Comparison of ENCODE assay signal across 8 cellular contexts in genomic region chr12:89351489-89352241, GRCh38. TPM values are rescaled to one million over a fixed set of nuclear protein-coding genes. Genes with fewer than 3 reads are reported as not detected.
DNase-seq lines count a peak whose midpoint lies in the region; ATAC-seq and TF ChIP-seq lines count a peak whose summit lies in the region.

No MANE protein-coding gene starts in this region.

- H3K4me1 ChIP-seq in duodenal mucosa (ENCODE audit: control insufficient read depth in 1 of 2, insufficient read depth in 2 of 2, low read length in 2 of 2) (peaks cover 36 to 45% of the 10 kb centered on the region in 2 donors), mesodermal cell (ENCODE audit: control insufficient read depth, insufficient read depth, low read length, poor library complexity, severe bottlenecking) (peaks cover 21% of the 10 kb centered on the region)

- peaks cover 45% of the 10 kb centered on the region for H3K36me3 Mint-ChIP-seq in activated CD4-positive, alpha-beta T cell treated with anti-CD3 and anti-CD28 coated beads, Interleukin-2, amount 10 ng/mL, durations not matched to agents 24 days and 14 days (ENCODE audit: low read depth)

- peak overlapping the region; percentile 80 to 85 for H3K9ac ChIP-seq in duodenal mucosa (ENCODE audit: low read depth in 1 of 2, low read length in 2 of 2)

- no peak for DNase-seq in Jurkat, Clone E6-1 (ENCODE audit: low read depth, low spot score)
- DNase-seq in activated CD4-positive, alpha-beta T cell treated with anti-CD3 and anti-CD28 coated beads, Interleukin-2, amount 10 ng/mL, durations not matched to agents 24 days and 14 days, result peak; percentile 83
- DNase-seq in substantia nigra (lab: John Stamatoyannopoulos, UW), result peak in 17 of 49 donors; percentile 22 to 69 (median 48)

- peaks cover 52% of the 10 kb centered on the region for H3K4me1 Mint-ChIP-seq in activated CD4-positive, alpha-beta T cell treated with anti-CD3 and anti-CD28 coated beads, Interleukin-2, amount 10 ng/mL, durations not matched to agents 24 days and 14 days

- H3K27ac ChIP-seq in 22Rv1 (peak overlapping the region; percentile 100), duodenal mucosa (ENCODE audit: low read depth, low read length) (peak overlapping the region; percentile 98), mesodermal cell (ENCODE audit: low read depth, low read length, severe bottlenecking) (peak overlapping the region; percentile 99), substantia nigra (ENCODE audit: low read depth, low read length, poor library complexity, severe bottlenecking) (peak overlapping the region; percentile 74)

- no peaks in the 10 kb centered on the region for H3K27me3 Mint-ChIP-seq in activated CD4-positive, alpha-beta T cell treated with anti-CD3 and anti-CD28 coated beads, Interleukin-2, amount 10 ng/mL, durations not matched to agents 24 days and 14 days

- H3K4me3 Mint-ChIP-seq in activated CD4-positive, alpha-beta T cell treated with anti-CD3 and anti-CD28 coated beads, Interleukin-2, amount 10 ng/mL, durations not matched to agents 24 days and 14 days, result peak overlapping the region; percentile 98

- peaks cover 10 to 12% of the 10 kb centered on the region in 2 donors for H3K36me3 ChIP-seq in duodenal mucosa (ENCODE audit: control insufficient read depth in 1 of 2, insufficient read depth in 2 of 2, low read length in 2 of 2)
- H3K36me3 ChIP-seq in mesodermal cell (ENCODE audit: control insufficient read depth, insufficient read depth, low read length), result peaks cover 45% of the 10 kb centered on the region

- no peak for TF ChIP-seq CTCF in 22Rv1 (IDR thresholded peaks at IDR 0.05)

- 0% methylated on average over 82 to 85 of the region's 87 CpGs for WGBS in mesodermal cell (ENCODE audit: insufficient coverage in 2 of 2), 2 experiments

- H3K9me3 ChIP-seq in duodenal mucosa (ENCODE audit: control insufficient read depth in 1 of 2, low read length in 2 of 2), result no peaks in the 10 kb centered on the region
- no peaks in the 10 kb centered on the region for H3K9me3 ChIP-seq in mesodermal cell (ENCODE audit: control insufficient read depth, low read length)

- ATAC-seq in GM18907 (IDR thresholded peaks at IDR 0.05; ENCODE audit: unreplicated experiment) (peak; percentile 26), HG03571 (IDR thresholded peaks at IDR 0.05; ENCODE audit: unreplicated experiment) (no peak)

- H3K27ac Mint-ChIP-seq in activated CD4-positive, alpha-beta T cell treated with anti-CD3 and anti-CD28 coated beads, Interleukin-2, amount 10 ng/mL, durations not matched to agents 24 days and 14 days, result peak overlapping the region; percentile 93

- intact Hi-C loops in activated CD4-positive, alpha-beta T cell treated with anti-CD3 and anti-CD28 coated beads, Interleukin-2, amount 10 ng/mL, durations not matched to agents 24 days and 14 days (cut with micrococcal nuclease), result loop anchor here (1.0 to 5.0 kb wide), 14 partner anchors 39 to 511 kb away; partner anchors contain the start of gene ATP2B1

- H3K4me3 ChIP-seq in Jurkat, Clone E6-1 (ENCODE audit: low read length), result peak overlapping the region; percentile 60
- H3K4me3 ChIP-seq in duodenal mucosa (ENCODE audit: low read depth in 1 of 2, low read length in 2 of 2) (peak overlapping the region; percentile 94 to 96), mesodermal cell (ENCODE audit: extremely low read depth, insufficient read depth, low read length, poor library complexity, severe bottlenecking) (peak overlapping the region; percentile 97)

- H3K9me3 Mint-ChIP-seq in activated CD4-positive, alpha-beta T cell treated with anti-CD3 and anti-CD28 coated beads, Interleukin-2, amount 10 ng/mL, durations not matched to agents 24 days and 14 days, result no peaks in the 10 kb centered on the region

- no peaks in the 10 kb centered on the region for H3K27me3 ChIP-seq in duodenal mucosa (ENCODE audit: control insufficient read depth in 1 of 2, insufficient read depth in 2 of 2, low read length in 2 of 2)

RNA-seq across cellular contexts. Expression of gene DUSP6, which starts 0.6 kb away (rescaled TPM):
- 6.1 TPM for polyA plus RNA-seq in Jurkat, Clone E6-1 (2012; ENCODE audit: insufficient read depth, insufficient read length)
- total RNA-seq in activated CD4-positive, alpha-beta T cell treated with anti-CD3 and anti-CD28 coated beads, Interleukin-2, amount 10 ng/mL, durations not matched to agents 24 days and 14 days, result 95.5 and 96.7 TPM in 2 replicates
- polyA plus RNA-seq in mesodermal cell (2013, experiment 1 of 2), result 378 TPM
- 304 TPM for polyA plus RNA-seq in mesodermal cell (2013, experiment 2 of 2)
